33 cellular contexts compared by ENCODE assay signal in genomic region chr9:37925006-37925405, GRCh38.
"Had no signal": no experiment of that assay in that cellular context is flagged by ENCODE, and none has a peak within 500 bp of the region (broad histone marks: within the 10 kb centered on the region; RNA-seq: fewer than 3 reads in every experiment).

No MANE protein-coding gene starts in this region.

- ATAC-seq: activated naive CD8-positive, alpha-beta T cell treated with anti-CD3 and anti-CD28 coated beads, Interleukin-2, amount 50 U/mL, for 24 hours; activated T-cell treated with anti-CD3 and anti-CD28 coated beads, Interleukin-2, amount 50 U/mL, for 4 hours; activated T-helper 17 cell treated with anti-CD3 and anti-CD28 coated beads, Interleukin-2, amount 50 U/mL, for 72 hours; gastrocnemius medialis; left colon; sciatic nerve; stimulated activated naive B cell treated with anti-CD40 and anti-IgM and Interleukin-4, amounts not matched to agents 10 μg/mL and 1 μg/mL and 100 μg/mL, for 72 hours; WTC11 had no signal

- H3K36me3 Mint-ChIP-seq: activated naive CD4-positive, alpha-beta T cell treated with anti-CD3 and anti-CD28 coated beads, Interleukin-2, amount 50 U/mL, for 24 hours; naive B cell; WTC11 had no signal

- H3K9ac ChIP-seq: neural progenitor cell had no signal

- H2AFZ ChIP-seq: hepatocyte, neural progenitor cell had no signal

- H3K27me3 ChIP-seq: colonic mucosa, dorsolateral prefrontal cortex, gastrocnemius medialis, hepatocyte, neural progenitor cell, suprapubic skin, tibial artery had no signal

- H3K4me3 ChIP-seq: colonic mucosa, dorsolateral prefrontal cortex, gastrocnemius medialis, hepatocyte, neural progenitor cell, skin epidermis, suprapubic skin, tibial artery had no signal

- H3K36me3 ChIP-seq: colonic mucosa, gastrocnemius medialis, neural progenitor cell, suprapubic skin had no signal

- H3K4me1 Mint-ChIP-seq: activated naive CD4-positive, alpha-beta T cell treated with anti-CD3 and anti-CD28 coated beads, Interleukin-2, amount 50 U/mL, for 24 hours; activated naive CD8-positive, alpha-beta T cell treated with anti-CD3 and anti-CD28 coated beads, Interleukin-2, amount 50 U/mL, for 24 hours; activated T-helper 17 cell treated with anti-CD3 and anti-CD28 coated beads, Interleukin-2, amount 50 U/mL, for 72 hours; naive B cell had no signal

- DNase-seq: activated CD4-positive, alpha-beta memory T cell treated with anti-CD3 and anti-CD28 coated beads, Interleukin-2, amount 10 ng/mL, durations not matched to agents 7 days and 5 days; activated CD4-positive, alpha-beta T cell treated with anti-CD3 and anti-CD28 coated beads for 1 hour; activated CD4-positive, alpha-beta T cell treated with anti-CD3 and anti-CD28 coated beads, Interleukin-2, amount 10 ng/mL, durations not matched to agents 7 days and 5 days; activated naive CD8-positive, alpha-beta T cell treated with anti-CD3 and anti-CD28 coated beads, Interleukin-2, amount 50 U/mL, for 24 hours; activated T-cell treated with anti-CD3 and anti-CD28 coated beads, Interleukin-2, amount 50 U/mL, for 4 hours; amygdala; colonic mucosa; effector memory CD4-positive, alpha-beta T cell; erythroblast; gastrocnemius medialis; kidney; left colon; mammary epithelial cell; naive B cell; retina; stimulated activated CD4-positive, alpha-beta T cell treated with anti-CD3 and anti-CD28 coated beads, Interleukin-1b, Interleukin-23, amount 100 ng/mL, for 48 hours; stimulated activated CD4-positive, alpha-beta T cell treated with anti-CD3 and anti-CD28 coated beads, Interleukin-4, amount 100 ng/mL, for 4 hours; stimulated activated CD8-positive, alpha-beta memory T cell treated with anti-CD3 and anti-CD28 coated beads, Interleukin-4, amount 100 ng/mL, for 48 hours; stimulated activated naive B cell treated with anti-CD40 and anti-IgM and Interleukin-4, amounts not matched to agents 10 μg/mL and 1 μg/mL and 100 μg/mL, for 72 hours; SW 1271; T-helper 2 cell; tibial artery had no signal

- H3K4me2 ChIP-seq: hepatocyte, neural progenitor cell had no signal

- H3K4me1 ChIP-seq: colonic mucosa had no signal

- FAIRE-seq: bronchial epithelial cell, kidney had no signal

- H3K27me3 Mint-ChIP-seq: activated CD4-positive, alpha-beta memory T cell treated with anti-CD3 and anti-CD28 coated beads, Interleukin-2, amount 10 ng/mL, durations not matched to agents 7 days and 5 days; activated CD4-positive, alpha-beta T cell treated with anti-CD3 and anti-CD28 coated beads, Interleukin-2, amount 10 ng/mL, durations not matched to agents 7 days and 5 days; activated naive CD4-positive, alpha-beta T cell treated with anti-CD3 and anti-CD28 coated beads, Interleukin-2, amount 50 U/mL, for 24 hours; activated naive CD8-positive, alpha-beta T cell treated with anti-CD3 and anti-CD28 coated beads, Interleukin-2, amount 50 U/mL, for 24 hours; activated T-helper 17 cell treated with anti-CD3 and anti-CD28 coated beads, Interleukin-2, amount 50 U/mL, for 72 hours had no signal

- H3K9me3 ChIP-seq: colonic mucosa, gastrocnemius medialis, suprapubic skin, tibial artery had no signal

- H3K4me3 Mint-ChIP-seq: activated CD4-positive, alpha-beta memory T cell treated with anti-CD3 and anti-CD28 coated beads, Interleukin-2, amount 10 ng/mL, durations not matched to agents 7 days and 5 days; activated CD4-positive, alpha-beta T cell treated with anti-CD3 and anti-CD28 coated beads, Interleukin-2, amount 10 ng/mL, durations not matched to agents 7 days and 5 days; activated naive CD4-positive, alpha-beta T cell treated with anti-CD3 and anti-CD28 coated beads, Interleukin-2, amount 50 U/mL, for 24 hours; activated naive CD8-positive, alpha-beta T cell treated with anti-CD3 and anti-CD28 coated beads, Interleukin-2, amount 50 U/mL, for 24 hours; activated T-cell treated with anti-CD3 and anti-CD28 coated beads, Interleukin-2, amount 50 U/mL, for 4 hours; activated T-helper 17 cell treated with anti-CD3 and anti-CD28 coated beads, Interleukin-2, amount 50 U/mL, for 72 hours; mesothelial cell of epicardium; naive B cell; neural progenitor cell; stimulated activated naive B cell treated with anti-CD40 and anti-IgM and Interleukin-4, amounts not matched to agents 10 μg/mL and 1 μg/mL and 100 μg/mL, for 72 hours; WTC11 had no signal

- H3K27ac ChIP-seq: colonic mucosa, gastrocnemius medialis, hepatocyte, neural progenitor cell, suprapubic skin, tibial artery had no signal

- H3K9me3 Mint-ChIP-seq: activated CD4-positive, alpha-beta T cell treated with anti-CD3 and anti-CD28 coated beads, Interleukin-2, amount 10 ng/mL, durations not matched to agents 7 days and 5 days; activated naive CD4-positive, alpha-beta T cell treated with anti-CD3 and anti-CD28 coated beads, Interleukin-2, amount 50 U/mL, for 24 hours; activated naive CD8-positive, alpha-beta T cell treated with anti-CD3 and anti-CD28 coated beads, Interleukin-2, amount 50 U/mL, for 24 hours; activated T-cell treated with anti-CD3 and anti-CD28 coated beads, Interleukin-2, amount 50 U/mL, for 4 hours; activated T-helper 17 cell treated with anti-CD3 and anti-CD28 coated beads, Interleukin-2, amount 50 U/mL, for 72 hours; mesothelial cell of epicardium; neural progenitor cell; stimulated activated naive B cell treated with anti-CD40 and anti-IgM and Interleukin-4, amounts not matched to agents 10 μg/mL and 1 μg/mL and 100 μg/mL, for 72 hours; WTC11 had no signal

- H3K27ac Mint-ChIP-seq: activated CD4-positive, alpha-beta memory T cell treated with anti-CD3 and anti-CD28 coated beads, Interleukin-2, amount 10 ng/mL, durations not matched to agents 7 days and 5 days; activated CD4-positive, alpha-beta T cell treated with anti-CD3 and anti-CD28 coated beads, Interleukin-2, amount 10 ng/mL, durations not matched to agents 7 days and 5 days; activated naive CD4-positive, alpha-beta T cell treated with anti-CD3 and anti-CD28 coated beads, Interleukin-2, amount 50 U/mL, for 24 hours; activated naive CD8-positive, alpha-beta T cell treated with anti-CD3 and anti-CD28 coated beads, Interleukin-2, amount 50 U/mL, for 24 hours; activated T-helper 17 cell treated with anti-CD3 and anti-CD28 coated beads, Interleukin-2, amount 50 U/mL, for 72 hours; mesothelial cell of epicardium; naive B cell; neural progenitor cell; stimulated activated naive B cell treated with anti-CD40 and anti-IgM and Interleukin-4, amounts not matched to agents 10 μg/mL and 1 μg/mL and 100 μg/mL, for 72 hours; WTC11 had no signal
